Comparison of ENCODE assay signal across 9 cellular contexts in the genomic region with DNA sequence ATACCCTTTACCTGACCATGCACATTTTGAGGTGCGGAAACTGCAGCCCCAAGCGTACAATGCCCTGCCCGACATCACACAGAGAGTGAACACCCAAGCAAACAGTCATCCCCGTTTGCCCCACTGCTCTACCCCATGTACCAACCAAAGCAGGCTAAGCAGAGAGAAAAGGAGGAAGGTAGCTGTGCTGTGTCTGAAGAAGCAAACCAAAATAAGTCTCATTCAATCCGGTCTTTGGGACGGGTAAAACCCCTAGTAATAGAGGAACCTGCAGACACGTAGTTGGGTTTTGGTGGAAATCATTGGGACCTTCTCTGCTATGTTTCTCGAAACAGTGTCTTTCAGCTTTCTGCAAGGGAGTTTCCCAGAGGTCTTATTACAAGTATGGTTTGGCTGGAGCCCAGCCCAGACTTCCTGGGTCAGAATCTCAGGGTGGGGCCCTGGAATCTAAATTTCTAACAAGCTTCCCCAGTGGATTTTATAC.
A peak's percentile ranks its signal among the peaks of the same experiment; 100 is the strongest.
DNase-seq lines count a peak whose midpoint lies in the region; ATAC-seq and TF ChIP-seq lines count a peak whose summit lies in the region.
"Had no signal": no experiment of that assay in that cellular context is flagged by ENCODE, and none has a peak within 500 bp of the region (broad histone marks: within the 10 kb centered on the region; RNA-seq: fewer than 3 reads in every experiment).

No MANE protein-coding gene starts in this region.

- H3K4me1 ChIP-seq in body of pancreas: peaks cover 6% of the 10 kb centered on the region

- 70 to 76% methylated on average over 8 of the region's 8 CpGs for WGBS in body of pancreas, 2 donors

- TF ChIP-seq POLR2A in body of pancreas (IDR thresholded peaks at IDR 0.05): no peak

- ATAC-seq in GM18502 (IDR thresholded peaks at IDR 0.05; ENCODE audit: poor library complexity, unreplicated experiment): peak; percentile 82
- peak; percentile 65 for ATAC-seq in HG02678 (IDR thresholded peaks at IDR 0.05; ENCODE audit: unreplicated experiment)
- ATAC-seq in body of pancreas: no peak

- DNase-seq in myocyte (ENCODE audit: low read depth): peak; percentile 49
- DNase-seq in stimulated activated CD4-positive, alpha-beta T cell treated with anti-CD3 and anti-CD28 coated beads, Interleukin-4, amount 100 ng/mL, for 1 hour: no peak
- DNase-seq in NCI-H2107 treated with DMSO at 0.1 percent for 48 hours (lab: John Stamatoyannopoulos, UW; ENCODE audit: unreplicated experiment): no peak
- DNase-seq in nucleus accumbens (lab: John Stamatoyannopoulos, UW): no peak
- no peak for DNase-seq in body of pancreas

- TF ChIP-seq CTCF in VCaP (conservative IDR thresholded peaks at IDR 0.05) (no peak), body of pancreas (IDR thresholded peaks at IDR 0.05) (no peak)

- H3K9me3 ChIP-seq in body of pancreas: no peaks in the 10 kb centered on the region

- H3K36me3 ChIP-seq in body of pancreas (replicated peaks in 1 of 2; ENCODE audit: insufficient read depth in 1 of 2, low read depth in 2 of 2): no peaks in the 10 kb centered on the region
- H3K36me3 ChIP-seq: cardiac muscle cell had no signal

- no peaks in the 10 kb centered on the region for H3K27me3 ChIP-seq in body of pancreas
- H3K27me3 ChIP-seq: cardiac muscle cell had no signal

- intact Hi-C loops in body of pancreas (cut with DNase I): no loop called here

- H3K4me3 ChIP-seq in body of pancreas: no peak overlapping the region
- H3K4me3 ChIP-seq: cardiac muscle cell had no signal

- H3K27ac ChIP-seq in VCaP (peak overlapping the region; percentile 70), body of pancreas (no peak overlapping the region)
- H3K27ac ChIP-seq: cardiac muscle cell had no signal
